8 cellular contexts compared by ENCODE assay signal in the genomic region with DNA sequence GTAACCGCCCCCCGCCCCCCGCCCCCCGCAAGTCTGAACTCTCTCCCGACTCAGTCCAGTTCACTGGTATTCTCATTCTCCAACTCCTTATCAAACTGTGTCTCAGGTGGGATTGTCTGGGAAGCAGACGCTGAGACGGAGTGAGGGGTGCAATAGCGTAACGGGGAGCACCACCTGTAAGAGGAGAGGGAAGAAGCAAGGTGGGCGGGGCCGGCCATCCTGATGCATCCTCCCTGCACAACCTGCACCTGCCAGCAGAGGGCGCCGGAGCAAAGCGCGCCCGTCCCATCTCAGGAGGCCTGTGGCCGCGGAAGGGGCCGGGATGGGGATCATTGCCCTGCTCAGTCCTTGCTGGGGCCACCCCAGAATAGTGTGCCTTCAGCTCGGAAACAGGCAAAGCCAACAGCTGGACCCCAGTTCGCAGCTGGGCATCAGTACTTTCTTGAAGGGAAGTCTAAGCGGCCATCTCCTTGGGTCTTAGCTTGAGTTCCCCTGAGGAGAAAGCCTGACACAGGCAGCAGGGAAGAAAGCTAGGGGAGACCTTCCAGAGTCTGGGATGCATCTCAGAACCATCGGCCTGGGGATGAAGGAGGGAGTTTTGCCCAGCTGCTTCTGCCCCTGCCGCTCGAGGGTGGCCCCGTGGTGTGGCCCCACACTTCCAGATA.
DNase-seq lines count a peak whose midpoint lies in the region; ATAC-seq and TF ChIP-seq lines count a peak whose summit lies in the region.

No MANE protein-coding gene starts in this region.

- H3K9ac ChIP-seq in ES-I3 (ENCODE audit: low read depth, low read length) (peak overlapping the region; percentile 29; the same call in 1 of the 2 replicates), neuronal stem cell (ENCODE audit: low read depth, low read length, poor library complexity) (no peak overlapping the region)

- H3K4me1 ChIP-seq in ES-I3 (ENCODE audit: insufficient read depth, low read length) (no peaks in the 10 kb centered on the region), esophagus muscularis mucosa (peaks cover 7 to 24% (median 21%) of the 10 kb centered on the region in 4 donors), neuronal stem cell (ENCODE audit: control insufficient read depth in 2 of 2, insufficient read depth in 1 of 2, low read depth in 1 of 2, low read length in 2 of 2) (peaks cover 13 to 17% of the 10 kb centered on the region in 2 donors)

- H3K27me3 ChIP-seq in esophagus muscularis mucosa, result peaks cover 0 to 36% (median 0%) of the 10 kb centered on the region in 4 donors
- peaks cover 0 to 66% (median 23%) of the 10 kb centered on the region in 3 experiments for H3K27me3 ChIP-seq in neuronal stem cell (ENCODE audit: control insufficient read depth in 3 of 3, insufficient read depth in 3 of 3, low read depth in 1 of 3, low read length in 3 of 3)

- H3K23ac ChIP-seq in neuronal stem cell (ENCODE audit: low read depth, low read length, poor library complexity), result no peak overlapping the region

- no peak for TF ChIP-seq EP300 in esophagus muscularis mucosa (IDR thresholded peaks at IDR 0.05)

- H3K9me3 ChIP-seq in ES-I3 (ENCODE audit: control insufficient read depth, insufficient read depth, low read length), result no peaks in the 10 kb centered on the region
- H3K9me3 ChIP-seq in esophagus muscularis mucosa, result no peaks in the 10 kb centered on the region
- peaks cover 0 to 2% of the 10 kb centered on the region in 2 donors for H3K9me3 ChIP-seq in neuronal stem cell (replicated peaks in 1 of 2; ENCODE audit: control insufficient read depth in 2 of 2, insufficient read depth in 1 of 2, low read depth in 1 of 2, low read length in 2 of 2)

- H3K27ac ChIP-seq in esophagus muscularis mucosa (replicated peaks in 1 of 4), result no peak overlapping the region
- H3K27ac ChIP-seq in neuronal stem cell (replicated peaks; ENCODE audit: low read length), result no peak overlapping the region

- peak overlapping the region; percentile 50 for H3K18ac ChIP-seq in neuronal stem cell (ENCODE audit: low read length)

- H3K79me1 ChIP-seq in neuronal stem cell (ENCODE audit: low read depth, low read length), result no peaks in the 10 kb centered on the region

- TF ChIP-seq POLR2A in esophagus muscularis mucosa (IDR thresholded peaks at IDR 0.05; ENCODE audit: low read depth), result no peak

- peak overlapping the region; percentile 12 for H3K4me2 ChIP-seq in neuronal stem cell (ENCODE audit: insufficient read depth, low read length, poor library complexity, severe bottlenecking)

- H3K4me3 ChIP-seq in esophagus muscularis mucosa, result no peak overlapping the region
- no peak overlapping the region for H3K4me3 ChIP-seq in neuronal stem cell (ENCODE audit: low read length in 2 of 2)

- peak overlapping the region; percentile 11 for H2BK5ac ChIP-seq in neuronal stem cell (ENCODE audit: low read length)

- H3K36me3 ChIP-seq in ES-I3 (ENCODE audit: insufficient read depth, low read length) (no peaks in the 10 kb centered on the region), esophagus muscularis mucosa (no peaks in the 10 kb centered on the region), neuronal stem cell (replicated peaks in 1 of 2; ENCODE audit: control insufficient read depth in 2 of 2, insufficient read depth in 2 of 2, low read length in 2 of 2) (no peaks in the 10 kb centered on the region)

- no peak overlapping the region for H4K8ac ChIP-seq in neuronal stem cell (ENCODE audit: low read depth, low read length)

- peak overlapping the region; percentile 82 for H2AK5ac ChIP-seq in neuronal stem cell (ENCODE audit: low read depth, low read length)

- TF ChIP-seq CTCF in esophagus muscularis mucosa (IDR thresholded peaks at IDR 0.05), result peak; percentile 68 to 92 (median 70)

- no peak overlapping the region for H2BK15ac ChIP-seq in neuronal stem cell (ENCODE audit: low read length)

- 61% methylated on average over 15 of the region's 26 CpGs for WGBS in esophagus muscularis mucosa
- WGBS in neuronal stem cell (ENCODE audit: extremely low coverage in 2 of 2, insufficient read length in 2 of 2, insufficient replicate concordance in 1 of 2), 2 donors, result no CpG with 5 or more reads among the region's 26 CpGs

- no peak overlapping the region for H4K91ac ChIP-seq in neuronal stem cell (ENCODE audit: low read depth, low read length, poor library complexity)

- H2AFZ ChIP-seq in neuronal stem cell (ENCODE audit: low read length), result no peak overlapping the region

- peak overlapping the region; percentile 63 for H2BK12ac ChIP-seq in neuronal stem cell (ENCODE audit: low read length)

- DNase-seq in NCI-H69 (lab: John Stamatoyannopoulos, UW) (peak; percentile 57), esophagus muscularis mucosa (ENCODE audit: extremely low spot score) (no peak), neuronal stem cell (ENCODE audit: low spot score) (peak; percentile 67), ureter (ENCODE audit: low spot score) (peak; percentile 67), NCI-H1092 treated with DMSO at 0.1 percent for 48 hours (lab: John Stamatoyannopoulos, UW) (no peak)
- peak; percentile 26 to 72 (median 60) for DNase-seq in activated CD8-positive, alpha-beta memory T cell treated with anti-CD3 and anti-CD28 coated beads for 48 hours (ENCODE audit: low read depth in 2 of 3, low spot score in 2 of 3)

- no peak overlapping the region for H2BK120ac ChIP-seq in neuronal stem cell (ENCODE audit: low read depth, low read length)

- intact Hi-C loops in esophagus muscularis mucosa (cut with DNase I), result loop anchor here (10.0 kb wide), 1 partner anchor 732 kb away; a partner anchor contains a TSS

- H3K4ac ChIP-seq in neuronal stem cell (ENCODE audit: low read length), result no peak overlapping the region

- ATAC-seq in HG02610 (IDR thresholded peaks at IDR 0.05; ENCODE audit: unreplicated experiment), result peak; percentile 48

- peak overlapping the region; percentile 90 for H3K14ac ChIP-seq in neuronal stem cell (ENCODE audit: low read length)

Comparison
In these comparisons a context has a peak if more than half of its experiments do, and no peak if none do; other contexts are left out.
1. DNase-seq: peak in NCI-H69 (single experiment), activated CD8-positive, alpha-beta memory T cell treated with anti-CD3 and anti-CD28 coated beads for 48 hours (3 of 3), neuronal stem cell (single experiment) and ureter (single experiment); none in esophagus muscularis mucosa (single experiment) and NCI-H1092 treated with DMSO at 0.1 percent for 48 hours (single experiment).